1 cellular context compared by ENCODE assay signal in genomic region chr22:23020659-23021293, GRCh38.
TF ChIP-seq lines count a peak whose summit lies in the region.

No MANE protein-coding gene starts in this region.

TF ChIP-seq in K562, 482 proteins besides CTCF, POLR2A, EP300 and RAD21 (continued from another document):
- TF ChIP-seq XRCC4 (IDR thresholded peaks at IDR 0.05; ENCODE audit: extremely low read depth, insufficient read depth, insufficient read length) (no peak), MAX (CRISPR knock-in tag; IDR thresholded peaks at IDR 0.05) (no peak), BRF1 (IDR thresholded peaks at IDR 0.05; ENCODE audit: borderline replicate concordance, extremely low read depth, insufficient read length) (no peak), MAFG (tag; conservative IDR thresholded peaks at IDR 0.05) (no peak)
